ENCODE assay signal across 10 cellular contexts in the genomic region with DNA sequence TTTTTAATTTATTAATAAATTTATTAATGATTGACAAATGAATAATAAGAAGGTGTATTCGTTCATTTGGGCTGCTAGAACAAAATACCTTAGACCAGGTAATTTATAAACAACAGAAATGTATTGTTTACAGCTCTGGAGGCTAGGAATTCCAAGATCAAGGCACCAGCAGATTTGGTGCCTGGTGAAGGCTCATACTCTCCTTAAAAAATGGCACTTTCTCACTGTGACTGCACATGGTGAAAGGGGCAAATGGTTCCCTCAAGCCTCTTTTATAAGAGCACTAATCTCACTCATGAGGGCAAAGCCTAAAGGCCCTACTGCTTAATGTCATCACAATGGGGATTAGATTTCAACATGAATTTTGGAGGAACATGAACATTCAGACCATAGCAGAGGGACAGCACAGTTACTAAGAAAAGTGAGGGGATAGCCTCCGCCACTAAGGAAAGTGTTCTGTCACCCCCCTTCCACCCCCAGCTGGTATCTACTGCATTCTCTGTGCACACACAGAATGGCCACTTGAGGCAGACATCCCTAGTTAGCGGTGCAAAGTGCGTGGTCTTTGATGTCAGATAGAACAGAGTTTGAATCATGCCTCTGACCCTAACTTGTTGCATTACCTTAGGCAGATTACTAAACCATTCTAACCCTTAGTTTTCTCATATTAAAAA. TPM values are rescaled to one million over a fixed set of nuclear protein-coding genes. Genes with fewer than 3 reads are reported as not detected.
DNase-seq lines count a peak whose midpoint lies in the region; ATAC-seq and TF ChIP-seq lines count a peak whose summit lies in the region.
"Had no signal": no experiment of that assay in that cellular context is flagged by ENCODE, and none has a peak within 500 bp of the region (broad histone marks: within the 10 kb centered on the region; RNA-seq: fewer than 3 reads in every experiment).

No MANE protein-coding gene starts in this region.

- no peak for TF ChIP-seq CTCF in CD8-positive, alpha-beta T cell (IDR thresholded peaks at IDR 0.05)
- TF ChIP-seq CTCF in foreskin fibroblast (IDR thresholded peaks at IDR 0.05; ENCODE audit: low read depth, low read length) (peak; percentile 9), suprapubic skin (IDR thresholded peaks at IDR 0.05) (no peak)

- H3K36me3 ChIP-seq in CD8-positive, alpha-beta T cell (ENCODE audit: insufficient read depth, low read length), result no peaks in the 10 kb centered on the region
- H3K36me3 ChIP-seq in suprapubic skin, result no peaks in the 10 kb centered on the region
- H3K36me3 ChIP-seq: transverse colon had no signal

- H3K4me1 Mint-ChIP-seq in CD8-positive, alpha-beta T cell (ENCODE audit: low read depth), result no peaks in the 10 kb centered on the region

- WGBS in suprapubic skin, result 86% methylated on average over 4 of the region's 4 CpGs

- no peak overlapping the region for H3K4me3 ChIP-seq in CD8-positive, alpha-beta T cell (ENCODE audit: low read depth, low read length)
- no peak overlapping the region for H3K4me3 ChIP-seq in foreskin fibroblast (ENCODE audit: low read depth in 1 of 2, low read length in 2 of 2)
- H3K4me3 ChIP-seq in suprapubic skin, result no peak overlapping the region
- H3K4me3 ChIP-seq: transverse colon had no signal

- no peaks in the 10 kb centered on the region for H3K36me3 Mint-ChIP-seq in CD8-positive, alpha-beta T cell

- H3K27me3 ChIP-seq in CD8-positive, alpha-beta T cell (ENCODE audit: insufficient read depth, low read length), result no peaks in the 10 kb centered on the region
- H3K27me3 ChIP-seq in suprapubic skin, result no peaks in the 10 kb centered on the region
- H3K27me3 ChIP-seq: transverse colon had no signal

- no peak overlapping the region for H3K4me3 Mint-ChIP-seq in CD8-positive, alpha-beta T cell

- no peaks in the 10 kb centered on the region for H3K9me3 ChIP-seq in CD8-positive, alpha-beta T cell (ENCODE audit: low read length)
- H3K9me3 ChIP-seq in suprapubic skin, result no peaks in the 10 kb centered on the region
- H3K9me3 ChIP-seq: transverse colon had no signal

- H3K27ac ChIP-seq in CD8-positive, alpha-beta T cell (ENCODE audit: low read depth, low read length), result no peak overlapping the region
- no peak overlapping the region for H3K27ac ChIP-seq in suprapubic skin
- H3K27ac ChIP-seq: parathyroid adenoma had no signal

- ATAC-seq in CD8-positive, alpha-beta T cell, result peak; percentile 59
- ATAC-seq in GM18868 (IDR thresholded peaks at IDR 0.05; ENCODE audit: unreplicated experiment) (peak; percentile 38), HG03135 (IDR thresholded peaks at IDR 0.05; ENCODE audit: unreplicated experiment) (no peak)

- TF ChIP-seq EP300 in suprapubic skin (IDR thresholded peaks at IDR 0.05), result no peak

- POLR2A ChIA-PET in CD8-positive, alpha-beta T cell (lab: Charles Lee), result no interaction called here

- peak in 1 of 7 experiments; percentile 39 for DNase-seq in CD8-positive, alpha-beta T cell
- DNase-seq in RPMI7951 (ENCODE audit: low read depth) (peak; percentile 3), foreskin fibroblast (peak in 1 of 2 donors; percentile 2), suprapubic skin (ENCODE audit: low spot score in 2 of 2) (no peak), ecto neural progenitor cell (ENCODE audit: low spot score) (no peak), NCI-H1048 (lab: John Stamatoyannopoulos, UW) (no peak)
- DNase-seq: transverse colon had no signal

- no peaks in the 10 kb centered on the region for H3K4me1 ChIP-seq in CD8-positive, alpha-beta T cell (ENCODE audit: insufficient read depth, low read length)
- no peaks in the 10 kb centered on the region for H3K4me1 ChIP-seq in suprapubic skin
- H3K4me1 ChIP-seq: parathyroid adenoma had no signal

- no peak for TF ChIP-seq POLR2A in suprapubic skin (IDR thresholded peaks at IDR 0.05)

- intact Hi-C loops in CD8-positive, alpha-beta T cell (cut with DNase I, micrococcal nuclease), result no loop called here

- no peaks in the 10 kb centered on the region for H3K9me3 Mint-ChIP-seq in CD8-positive, alpha-beta T cell

- no peaks in the 10 kb centered on the region for H3K27me3 Mint-ChIP-seq in CD8-positive, alpha-beta T cell (ENCODE audit: low read depth)

- CTCF ChIA-PET in CD8-positive, alpha-beta T cell (lab: Charles Lee), result no interaction called here

- no peak overlapping the region for H3K27ac Mint-ChIP-seq in CD8-positive, alpha-beta T cell

RNA-seq across cellular contexts. Expression of gene CEP295, which starts 47.2 kb away (rescaled TPM):
- 1 to 10 TPM; 7.9 TPM for total RNA-seq in CD8-positive, alpha-beta T cell
- 22.7 and 24.9 TPM in 2 replicates for total RNA-seq in RPMI7951 (2014; rRNA removed; shearing (Covaris generic))
- total RNA-seq in suprapubic skin, result 10 to 100 TPM in 3 of 4 donors, 1 to 10 TPM in 1; 8.6 to 22.8 (median 11.3) TPM
